ENCODE assay signal across 9 cellular contexts in the genomic region with DNA sequence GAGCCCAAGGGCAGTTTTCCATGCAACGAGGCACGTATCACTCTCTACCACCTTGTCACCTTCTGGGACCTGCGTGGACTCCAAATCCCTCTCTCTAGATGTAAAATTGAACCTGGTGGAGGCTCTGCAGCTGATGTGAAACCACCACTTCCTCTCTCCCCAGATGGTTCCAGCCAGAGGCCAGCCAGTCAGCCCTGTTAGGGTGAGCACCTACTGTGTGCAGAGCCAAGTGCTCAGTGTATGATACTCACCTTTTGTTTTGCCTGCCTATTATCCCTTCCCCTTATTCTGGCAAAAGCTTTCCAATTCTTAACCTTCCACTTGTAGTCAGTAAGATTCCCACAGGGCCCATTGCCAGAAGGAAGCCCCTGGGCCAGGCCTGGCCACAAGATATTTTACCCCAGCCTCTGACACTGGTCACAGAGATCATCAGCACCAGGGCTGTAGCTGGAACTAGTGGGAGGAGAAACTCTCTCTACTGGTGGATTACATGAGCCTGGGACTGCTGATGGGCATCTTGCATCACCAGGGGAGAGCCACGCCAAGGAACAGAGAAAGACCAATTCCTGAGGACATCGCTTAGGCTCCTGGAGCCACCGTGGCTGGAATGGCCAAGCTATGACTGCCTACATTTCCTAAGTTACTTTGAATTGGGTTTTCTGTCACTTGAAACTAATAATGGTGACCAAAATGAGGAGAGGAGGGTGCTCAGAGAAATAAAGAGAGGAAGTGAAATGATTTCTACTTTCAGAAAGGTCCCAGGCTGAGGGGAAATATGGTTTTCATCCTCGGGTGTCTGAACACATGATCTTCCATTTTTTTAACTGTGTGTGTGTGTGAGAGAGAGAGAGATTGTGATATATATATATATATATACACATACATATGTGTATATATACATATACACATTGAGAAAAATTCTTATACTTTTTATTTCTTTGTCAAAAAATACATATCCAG. TPM values are rescaled to one million over a fixed set of nuclear protein-coding genes. Genes with fewer than 3 reads are reported as not detected.
DNase-seq lines count a peak whose midpoint lies in the region; ATAC-seq and TF ChIP-seq lines count a peak whose summit lies in the region.
"Had no signal": no experiment of that assay in that cellular context is flagged by ENCODE, and none has a peak within 500 bp of the region (broad histone marks: within the 10 kb centered on the region; RNA-seq: fewer than 3 reads in every experiment).

No MANE protein-coding gene starts in this region.

- H3K9me3 Mint-ChIP-seq in IgD-negative memory B cell: no peaks in the 10 kb centered on the region

- peak overlapping the region in 3 of 4 donors; percentile 4 to 69 (median 46) for H3K4me3 Mint-ChIP-seq in IgD-negative memory B cell

- peaks cover 5% of the 10 kb centered on the region for H3K27me3 Mint-ChIP-seq in IgD-negative memory B cell

- H3K27ac ChIP-seq in right atrium auricular region: no peak overlapping the region

- TF ChIP-seq CTCF in right atrium auricular region (IDR thresholded peaks at IDR 0.05): no peak

- peaks cover 0 to 13% of the 10 kb centered on the region in 2 donors for H3K4me1 ChIP-seq in right atrium auricular region

- peaks cover 2% of the 10 kb centered on the region for H3K36me3 Mint-ChIP-seq in IgD-negative memory B cell

- DNase-seq in AG20443 (ENCODE audit: low spot score) (peak; percentile 50), GM19240 (ENCODE audit: insufficient read length, low spot score) (peak; percentile 62), right atrium auricular region (ENCODE audit: low spot score) (no peak), epidermal melanocyte (ENCODE audit: insufficient read length, low spot score) (no peak), NCI-H1092 treated with DMSO at 0.1 percent for 48 hours (lab: John Stamatoyannopoulos, UW) (no peak)
- no peak for DNase-seq in stimulated activated CD4-positive, alpha-beta T cell treated with anti-CD3 and anti-CD28 coated beads, Interleukin-1b, Interleukin-23, amount 100 ng/mL, for 48 hours

- peak overlapping the region; percentile 10 to 90 (median 39) for H3K27ac Mint-ChIP-seq in IgD-negative memory B cell

- peak; percentile 24 for ATAC-seq in HG02759 (IDR thresholded peaks at IDR 0.05; ENCODE audit: unreplicated experiment)

- H3K9me3 ChIP-seq in right atrium auricular region: no peaks in the 10 kb centered on the region

- no peak overlapping the region for H3K4me3 ChIP-seq in right atrium auricular region

- H3K36me3 ChIP-seq in right atrium auricular region: no peaks in the 10 kb centered on the region

- no peaks in the 10 kb centered on the region for H3K27me3 ChIP-seq in right atrium auricular region

- peaks cover 15 to 31% (median 29%) of the 10 kb centered on the region in 3 donors for H3K4me1 Mint-ChIP-seq in IgD-negative memory B cell

RNA-seq across cellular contexts. Expression of gene RD3, which starts 26.6 kb away (rescaled TPM):
- not detected for polyA plus RNA-seq in IgD-negative memory B cell
- total RNA-seq in right atrium auricular region: not detected
- total RNA-seq: NCI-H460 had no signal

Comparison
In these comparisons a context has a peak if more than half of its experiments do, and no peak if none do; other contexts are left out.
1. DNase-seq: peak in AG20443 (single experiment) and GM19240 (single experiment); none in stimulated activated CD4-positive, alpha-beta T cell treated with anti-CD3 and anti-CD28 coated beads, Interleukin-1b, Interleukin-23, amount 100 ng/mL, for 48 hours (single experiment), right atrium auricular region (single experiment), epidermal melanocyte (single experiment) and NCI-H1092 treated with DMSO at 0.1 percent for 48 hours (single experiment).